ENCODE assay signal across 11 cellular contexts in the genomic region with DNA sequence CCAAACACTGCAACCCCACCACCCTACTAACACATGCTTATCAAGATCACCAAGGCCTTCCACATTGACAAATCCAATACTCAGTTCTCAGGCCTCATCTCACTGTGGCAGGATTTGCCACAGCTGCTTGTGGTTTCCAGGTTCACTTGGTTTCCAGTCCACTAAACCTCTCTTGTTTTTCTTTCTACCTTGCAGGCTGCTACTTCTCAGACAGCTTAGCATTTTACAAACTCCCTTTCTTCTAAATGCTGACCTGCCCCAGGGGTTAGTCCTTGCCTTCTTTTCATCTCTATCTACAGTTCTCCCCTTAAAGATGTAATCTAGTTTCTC.
DNase-seq lines count a peak whose midpoint lies in the region; ATAC-seq and TF ChIP-seq lines count a peak whose summit lies in the region.
"Had no signal": no experiment of that assay in that cellular context is flagged by ENCODE, and none has a peak within 500 bp of the region (broad histone marks: within the 10 kb centered on the region; RNA-seq: fewer than 3 reads in every experiment).

No MANE protein-coding gene starts in this region.

- no peak overlapping the region for H3K4me3 ChIP-seq in effector memory CD4-positive, alpha-beta T cell (ENCODE audit: insufficient read depth, low read depth, low read length, poor library complexity, severe bottlenecking)
- no peak overlapping the region for H3K4me3 ChIP-seq in testis
- H3K4me3 ChIP-seq: vagina had no signal

- H3K9me3 Mint-ChIP-seq in activated T-helper 1 cell treated with anti-CD3 and anti-CD28 coated beads, Interleukin-12 subunit alpha, Interleukin-12 subunit beta, Interleukin-2, Interleukin-4 antibody, amounts not matched to agents 30 ng/mL and 10 ng/mL and 1 ng/mL, durations not matched to agents 14 hours and 24 hours and 36 hours: peaks cover 15% of the 10 kb centered on the region

- no peaks in the 10 kb centered on the region for H3K36me3 ChIP-seq in effector memory CD4-positive, alpha-beta T cell (ENCODE audit: control insufficient read depth, insufficient read depth, low read length)
- no peaks in the 10 kb centered on the region for H3K36me3 ChIP-seq in testis (ENCODE audit: low read depth, missing control alignments)
- H3K36me3 ChIP-seq: vagina had no signal

- H3K4me1 ChIP-seq in effector memory CD4-positive, alpha-beta T cell (ENCODE audit: control insufficient read depth, insufficient read depth, low read length, poor library complexity, severe bottlenecking): no peaks in the 10 kb centered on the region
- no peaks in the 10 kb centered on the region for H3K4me1 ChIP-seq in testis
- H3K4me1 ChIP-seq: vagina had no signal

- no peaks in the 10 kb centered on the region for H3K9me3 ChIP-seq in effector memory CD4-positive, alpha-beta T cell (ENCODE audit: control insufficient read depth, low read length)
- no peaks in the 10 kb centered on the region for H3K9me3 ChIP-seq in testis
- H3K9me3 ChIP-seq: vagina had no signal

- peak overlapping the region; percentile 40 for H3K27ac Mint-ChIP-seq in activated T-helper 1 cell treated with anti-CD3 and anti-CD28 coated beads, Interleukin-12 subunit alpha, Interleukin-12 subunit beta, Interleukin-2, Interleukin-4 antibody, amounts not matched to agents 30 ng/mL and 10 ng/mL and 1 ng/mL, durations not matched to agents 14 hours and 24 hours and 36 hours

- TF ChIP-seq POLR2A in testis (IDR thresholded peaks at IDR 0.05): no peak

- H3K27me3 Mint-ChIP-seq in activated T-helper 1 cell treated with anti-CD3 and anti-CD28 coated beads, Interleukin-12 subunit alpha, Interleukin-12 subunit beta, Interleukin-2, Interleukin-4 antibody, amounts not matched to agents 30 ng/mL and 10 ng/mL and 1 ng/mL, durations not matched to agents 14 hours and 24 hours and 36 hours (ENCODE audit: insufficient read depth): no peaks in the 10 kb centered on the region

- no peak for DNase-seq in activated T-helper 1 cell treated with anti-CD3 and anti-CD28 coated beads, Interleukin-12 subunit alpha, Interleukin-12 subunit beta, Interleukin-2, Interleukin-4 antibody, amounts not matched to agents 30 ng/mL and 10 ng/mL and 1 ng/mL, durations not matched to agents 14 hours and 24 hours and 36 hours (ENCODE audit: low spot score)
- DNase-seq in non-pigmented ciliary epithelial cell (ENCODE audit: low read depth): peak; percentile 53
- DNase-seq in D341Med (ENCODE audit: low spot score): no peak
- DNase-seq in effector memory CD4-positive, alpha-beta T cell: no peak
- no peak for DNase-seq in testis
- DNase-seq: NCI-H1417, posterior cingulate gyrus had no signal

- H3K27ac ChIP-seq in effector memory CD4-positive, alpha-beta T cell (ENCODE audit: insufficient read depth, low read length, poor library complexity, severe bottlenecking): no peak overlapping the region
- no peak overlapping the region for H3K27ac ChIP-seq in testis
- H3K27ac ChIP-seq: vagina had no signal

- no peak for TF ChIP-seq CTCF in testis (IDR thresholded peaks at IDR 0.05)

- H3K36me3 Mint-ChIP-seq in activated T-helper 1 cell treated with anti-CD3 and anti-CD28 coated beads, Interleukin-12 subunit alpha, Interleukin-12 subunit beta, Interleukin-2, Interleukin-4 antibody, amounts not matched to agents 30 ng/mL and 10 ng/mL and 1 ng/mL, durations not matched to agents 14 hours and 24 hours and 36 hours (ENCODE audit: low read depth): peaks cover 31% of the 10 kb centered on the region

- H3K4me3 Mint-ChIP-seq in activated T-helper 1 cell treated with anti-CD3 and anti-CD28 coated beads, Interleukin-12 subunit alpha, Interleukin-12 subunit beta, Interleukin-2, Interleukin-4 antibody, amounts not matched to agents 30 ng/mL and 10 ng/mL and 1 ng/mL, durations not matched to agents 14 hours and 24 hours and 36 hours: no peak overlapping the region

- no peaks in the 10 kb centered on the region for H3K27me3 ChIP-seq in effector memory CD4-positive, alpha-beta T cell (replicated peaks; ENCODE audit: control insufficient read depth, insufficient read depth, low read length, poor library complexity, severe bottlenecking)
- H3K27me3 ChIP-seq in testis: no peaks in the 10 kb centered on the region
- H3K27me3 ChIP-seq: vagina had no signal

- peaks cover 34% of the 10 kb centered on the region for H3K4me1 Mint-ChIP-seq in activated T-helper 1 cell treated with anti-CD3 and anti-CD28 coated beads, Interleukin-12 subunit alpha, Interleukin-12 subunit beta, Interleukin-2, Interleukin-4 antibody, amounts not matched to agents 30 ng/mL and 10 ng/mL and 1 ng/mL, durations not matched to agents 14 hours and 24 hours and 36 hours (ENCODE audit: low read depth)

- ATAC-seq in GM18502 (IDR thresholded peaks at IDR 0.05; ENCODE audit: poor library complexity, unreplicated experiment) (peak; percentile 72), HG02973 (IDR thresholded peaks at IDR 0.05; ENCODE audit: unreplicated experiment) (peak; percentile 57), GM19035 (IDR thresholded peaks at IDR 0.05; ENCODE audit: unreplicated experiment) (no peak)

- intact Hi-C loops in activated T-helper 1 cell treated with anti-CD3 and anti-CD28 coated beads, Interleukin-12 subunit alpha, Interleukin-12 subunit beta, Interleukin-2, Interleukin-4 antibody, amounts not matched to agents 30 ng/mL and 10 ng/mL and 1 ng/mL, durations not matched to agents 14 hours and 24 hours and 36 hours (cut with micrococcal nuclease): no loop called here
- intact Hi-C loops in testis (cut with DNase I; ENCODE audit: low total_unique reads): no loop called here
